9 cellular contexts compared by ENCODE assay signal in the genomic region with DNA sequence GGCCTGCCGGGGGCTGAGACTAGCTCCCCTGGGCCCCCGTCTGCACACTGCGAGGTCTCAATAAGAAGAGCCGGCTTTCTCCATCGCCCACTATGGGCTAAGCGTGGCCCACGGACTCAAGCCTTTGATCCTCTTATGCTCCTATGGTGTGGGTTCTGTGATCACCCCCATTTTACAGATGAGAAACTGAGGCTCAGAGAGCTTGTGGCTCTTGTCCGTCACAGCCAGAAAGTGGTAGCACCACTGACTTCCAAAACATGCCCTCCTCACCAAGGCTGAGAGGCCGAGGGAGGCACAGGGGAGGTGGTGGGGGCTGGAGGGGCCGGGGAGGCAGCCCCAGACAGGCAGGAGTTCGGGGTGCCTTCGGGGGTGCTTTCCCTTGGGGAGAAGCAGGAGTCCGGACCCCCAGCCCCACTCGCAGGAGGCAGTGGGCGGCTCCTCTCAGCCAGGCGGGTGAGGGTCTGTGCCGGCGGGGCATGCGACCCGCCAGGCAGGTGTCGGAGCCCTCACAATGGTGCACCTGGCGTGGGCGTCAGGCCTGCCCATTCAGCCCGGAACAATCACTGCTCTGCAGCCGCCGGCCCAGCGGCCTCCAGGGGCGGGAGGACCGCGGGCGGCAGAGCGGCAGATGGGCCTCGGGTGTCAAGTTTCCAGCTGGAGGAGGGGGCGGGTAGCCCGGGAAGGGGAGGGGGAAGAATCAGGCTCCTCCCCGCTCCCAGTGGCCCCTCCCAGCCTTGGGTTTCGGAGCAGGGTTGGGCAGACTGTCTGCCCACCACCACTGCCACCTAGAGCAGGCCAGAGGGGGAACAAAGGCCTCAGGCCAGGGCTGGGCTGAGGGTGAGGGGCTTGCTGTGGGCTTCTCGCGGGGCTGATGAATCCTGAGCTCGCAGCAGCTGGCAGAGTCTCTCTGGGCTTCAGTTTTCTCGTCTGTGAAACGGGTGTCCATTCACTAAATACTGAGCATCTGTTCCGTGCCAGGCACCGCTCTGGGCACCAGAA. TPM values are rescaled to one million over a fixed set of nuclear protein-coding genes. Genes with fewer than 3 reads are reported as not detected.
DNase-seq lines count a peak whose midpoint lies in the region; ATAC-seq, FAIRE-seq and TF ChIP-seq lines count a peak whose summit lies in the region.
"Had no signal": no experiment of that assay in that cellular context is flagged by ENCODE, and none has a peak within 500 bp of the region (broad histone marks: within the 10 kb centered on the region; RNA-seq: fewer than 3 reads in every experiment).

No MANE protein-coding gene starts in this region.

- no peak for TF ChIP-seq POLR2A in heart left ventricle (IDR thresholded peaks at IDR 0.05)

- POLR2A ChIA-PET in PC-3 (lab: Charles Lee; ENCODE audit: unreplicated experiment), result no interaction called here

- no TSS peak for BruUV-seq in PC-3 (replicated peaks; lab: Mats Ljungman, UMichigan)

- H3K4me2 ChIP-seq in PC-3 (ENCODE audit: low read length), result no peak overlapping the region

- H4K20me1 ChIP-seq in PC-3 (ENCODE audit: low read length), result no peaks in the 10 kb centered on the region

- intact Hi-C loops in PC-3 (cut with micrococcal nuclease), result no loop called here
- intact Hi-C loops in heart left ventricle (cut with DNase I), result no loop called here
- intact Hi-C loops in upper lobe of right lung (cut with DNase I), result no loop called here
- intact Hi-C loops in dorsolateral prefrontal cortex (cut with DNase I), result no loop called here

- TF ChIP-seq CTCF in PC-3 (conservative IDR thresholded peaks at IDR 0.05; ENCODE audit: low read depth, low read length), result no peak
- peak in 2 of 12 donors; percentile 6 to 26 for TF ChIP-seq CTCF in heart left ventricle (IDR thresholded peaks at IDR 0.05)
- no peak for TF ChIP-seq CTCF in upper lobe of right lung (IDR thresholded peaks at IDR 0.05)
- no peak for TF ChIP-seq CTCF in dorsolateral prefrontal cortex (IDR thresholded peaks at IDR 0.05 in 54 of 56, conservative IDR thresholded peaks at IDR 0.05 in 2 of 56; ENCODE audit: low read depth in 1 of 56, partially characterized antibody in 56 of 56)

- no peaks in the 10 kb centered on the region for H3K9me2 ChIP-seq in PC-3 (replicated peaks; ENCODE audit: low read length)

- CTCF ChIA-PET in PC-3 (lab: Charles Lee), result no interaction called here

- DNase-seq in AG20443 (ENCODE audit: low spot score) (peak; percentile 75), PC-3 (peak; percentile 52), heart left ventricle (peak in 3 of 5 donors; percentile 32 to 56 (median 41)), upper lobe of right lung (peak; percentile 83), dorsolateral prefrontal cortex (no peak), RCC 7860 (ENCODE audit: low spot score) (no peak)

- ATAC-seq in PC-3 (peak; percentile 70), heart left ventricle (peak; percentile 39 to 86 (median 82)), upper lobe of right lung (peak; percentile 90), GM21786 (IDR thresholded peaks at IDR 0.05; ENCODE audit: unreplicated experiment) (no peak)

- H3K79me2 ChIP-seq in PC-3 (ENCODE audit: low read length), result no peaks in the 10 kb centered on the region

- H3K36me3 ChIP-seq in HUES6 (ENCODE audit: control insufficient read depth, insufficient read depth, low read length), result no peaks in the 10 kb centered on the region
- no peaks in the 10 kb centered on the region for H3K36me3 ChIP-seq in PC-3 (ENCODE audit: low read depth, low read length)
- no peaks in the 10 kb centered on the region for H3K36me3 ChIP-seq in heart left ventricle
- H3K36me3 ChIP-seq in upper lobe of right lung, result no peaks in the 10 kb centered on the region
- H3K36me3 ChIP-seq: ovary had no signal

- H3K27me3 ChIP-seq in HUES6 (ENCODE audit: control insufficient read depth, insufficient read depth, low read length) (peaks cover 7% of the 10 kb centered on the region; the same call in 1 of the 2 replicates), PC-3 (ENCODE audit: low read length) (no peaks in the 10 kb centered on the region), heart left ventricle (peaks cover 0 to 50% (median 14%) of the 10 kb centered on the region in 9 donors), upper lobe of right lung (peaks cover 26% of the 10 kb centered on the region), dorsolateral prefrontal cortex (peaks cover 0 to 54% (median 15%) of the 10 kb centered on the region in 45 donors)
- H3K27me3 ChIP-seq: ovary had no signal

- 21 to 52% (median 31%) methylated on average over 17 to 44 of the region's 44 CpGs for WGBS in heart left ventricle, 4 donors

- no peaks in the 10 kb centered on the region for H3K9me3 ChIP-seq in HUES6 (ENCODE audit: control insufficient read depth, insufficient read depth, low read depth, low read length)
- no peaks in the 10 kb centered on the region for H3K9me3 ChIP-seq in PC-3 (ENCODE audit: low read length)
- H3K9me3 ChIP-seq in heart left ventricle, result no peaks in the 10 kb centered on the region
- no peaks in the 10 kb centered on the region for H3K9me3 ChIP-seq in upper lobe of right lung
- H3K9me3 ChIP-seq: ovary had no signal

- no peak overlapping the region for H2AFZ ChIP-seq in PC-3 (ENCODE audit: low read length)

- peaks cover 29% of the 10 kb centered on the region for H3K4me1 ChIP-seq in HUES6 (ENCODE audit: control insufficient read depth, insufficient read depth, low read length)
- H3K4me1 ChIP-seq in PC-3 (ENCODE audit: insufficient read depth, low read length), result peaks cover 4% of the 10 kb centered on the region; the same call in 1 of the 2 replicates
- peaks cover 0 to 8% (median 0%) of the 10 kb centered on the region in 12 donors for H3K4me1 ChIP-seq in heart left ventricle
- H3K4me1 ChIP-seq in upper lobe of right lung, result peaks cover 10% of the 10 kb centered on the region

- H3K9ac ChIP-seq in HUES6 (ENCODE audit: low read length) (no peak overlapping the region), PC-3 (ENCODE audit: low read length) (no peak overlapping the region)

- FAIRE-seq in RCC 7860 (lab: Jason Lieb, UNC), result no peak

- H3K27ac ChIP-seq in HUES6 (ENCODE audit: low read depth, low read length) (no peak overlapping the region), PC-3 (ENCODE audit: low read length) (no peak overlapping the region), heart left ventricle (no peak overlapping the region), upper lobe of right lung (no peak overlapping the region), dorsolateral prefrontal cortex (no peak overlapping the region)
- H3K27ac ChIP-seq: ovary had no signal

- H3K4me3 ChIP-seq in HUES6 (ENCODE audit: low read depth, low read length) (peak overlapping the region; percentile 47), PC-3 (ENCODE audit: low read length) (no peak overlapping the region), heart left ventricle (peak overlapping the region in 1 of 12 donors; percentile 7), upper lobe of right lung (no peak overlapping the region), dorsolateral prefrontal cortex (no peak overlapping the region)
- H3K4me3 ChIP-seq: ovary had no signal

- no peaks in the 10 kb centered on the region for H3F3A ChIP-seq in PC-3 (ENCODE audit: low read length, unreplicated experiment)

RNA-seq across cellular contexts. Expression of a gene that starts 39.3 kb away (rescaled TPM):
- total RNA-seq in PC-3 (2014; rRNA removed), result 12.8 and 21.4 TPM in 2 replicates
- 10 to 100 TPM; 39.5 to 84.9 (median 63.2) TPM for total RNA-seq in heart left ventricle
- 10 to 100 TPM; 28.8 to 50.0 TPM for polyA plus RNA-seq in heart left ventricle
- total RNA-seq in upper lobe of right lung, result 63.6 TPM
- 1 to 10 TPM in 114 of 120 experiments, under 1 TPM in 6; 0.34 to 6.1 (median 2.8) TPM for total RNA-seq in dorsolateral prefrontal cortex

Comparison
In these comparisons a context has a peak if more than half of its experiments do, and no peak if none do; other contexts are left out.
1. DNase-seq: peak in AG20443 (single experiment), PC-3 (single experiment), heart left ventricle (3 of 5) and upper lobe of right lung (single experiment); none in dorsolateral prefrontal cortex (0 of 10) and RCC 7860 (single experiment).